ENCODE assay signal across 20 cellular contexts in the genomic region with DNA sequence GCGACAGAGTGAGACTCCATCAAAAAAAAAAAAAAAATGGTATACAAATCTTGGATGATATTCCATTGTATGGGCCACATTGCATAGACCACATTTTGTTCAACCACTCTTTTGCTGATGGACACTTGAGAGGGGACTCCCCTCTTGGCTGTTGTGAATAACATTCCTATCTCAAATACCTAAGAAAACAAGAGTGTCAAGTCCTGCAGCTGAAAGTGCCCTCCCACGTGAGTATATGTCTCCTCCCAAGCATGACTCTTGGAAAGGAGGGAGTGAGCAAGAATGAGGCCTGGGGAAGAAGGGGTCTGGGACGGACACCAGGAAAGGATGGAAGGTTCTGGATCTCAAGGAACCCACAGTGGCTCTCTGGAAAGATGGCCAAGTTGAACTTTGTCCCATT.
"Had no signal": no experiment of that assay in that cellular context is flagged by ENCODE, and none has a peak within 500 bp of the region (broad histone marks: within the 10 kb centered on the region; RNA-seq: fewer than 3 reads in every experiment).

No MANE protein-coding gene starts in this region.

- DNase-seq: activated CD4-positive, alpha-beta T cell treated with anti-CD3 and anti-CD28 coated beads, Interleukin-2, amount 50 U/mL, for 1 hour; activated CD8-positive, alpha-beta memory T cell treated with anti-CD3 and anti-CD28 coated beads, Interleukin-2, amount 50 U/mL, for 4 hours; activated naive CD4-positive, alpha-beta T cell treated with anti-CD3 and anti-CD28 coated beads for 36 hours; activated T-cell treated with anti-CD3 and anti-CD28 coated beads, Interleukin-2, amount 50 U/mL, for 4 hours; anterior cingulate cortex; brain microvascular endothelial cell; central memory CD4-positive, alpha-beta T cell; colonic mucosa; heart right ventricle; left ventricle myocardium superior; stimulated activated CD4-positive, alpha-beta T cell treated with anti-CD3 and anti-CD28 coated beads, Interleukin-4, amount 100 ng/mL, for 24 hours; T-cell; T1000; testis; upper lobe of left lung had no signal

- FAIRE-seq: frontal cortex had no signal

- H3K4me1 ChIP-seq: testis had no signal

- H3K9me3 ChIP-seq: colonic mucosa, heart right ventricle, right atrium auricular region, testis, upper lobe of left lung had no signal

- H3K27ac ChIP-seq: brain microvascular endothelial cell, colonic mucosa, heart right ventricle, right atrium auricular region, skin epidermis, testis, upper lobe of left lung had no signal

- H3K27ac Mint-ChIP-seq: activated naive CD4-positive, alpha-beta T cell treated with anti-CD3 and anti-CD28 coated beads for 36 hours; progenitor cell of endocrine pancreas; stimulated activated effector memory CD8-positive, alpha-beta T cell treated with anti-CD3 and anti-CD28 coated beads, Interleukin-12 subunit alpha, Interleukin-12 subunit beta, amount 100 ng/mL, for 72 hours; T-cell had no signal

- H3K9me3 Mint-ChIP-seq: activated naive CD4-positive, alpha-beta T cell treated with anti-CD3 and anti-CD28 coated beads for 36 hours; stimulated activated effector memory CD8-positive, alpha-beta T cell treated with anti-CD3 and anti-CD28 coated beads, Interleukin-12 subunit alpha, Interleukin-12 subunit beta, amount 100 ng/mL, for 72 hours; T-cell had no signal

- H3K4me3 ChIP-seq: colonic mucosa, heart right ventricle, right atrium auricular region, skin epidermis, testis, upper lobe of left lung had no signal

- H3K27me3 ChIP-seq: brain microvascular endothelial cell, colonic mucosa, heart right ventricle, right atrium auricular region, testis, upper lobe of left lung had no signal

- ATAC-seq: activated T-cell treated with anti-CD3 and anti-CD28 coated beads, Interleukin-2, amount 50 U/mL, for 4 hours; heart right ventricle; left ventricle myocardium superior; stimulated activated effector memory CD8-positive, alpha-beta T cell treated with anti-CD3 and anti-CD28 coated beads, Interleukin-12 subunit alpha, Interleukin-12 subunit beta, amount 100 ng/mL, for 72 hours; T-cell had no signal

- H3K36me3 ChIP-seq: brain microvascular endothelial cell, colonic mucosa, heart right ventricle, right atrium auricular region, upper lobe of left lung had no signal

- H3K4me3 Mint-ChIP-seq: activated naive CD4-positive, alpha-beta T cell treated with anti-CD3 and anti-CD28 coated beads for 36 hours; activated T-cell treated with anti-CD3 and anti-CD28 coated beads, Interleukin-2, amount 50 U/mL, for 4 hours; stimulated activated effector memory CD8-positive, alpha-beta T cell treated with anti-CD3 and anti-CD28 coated beads, Interleukin-12 subunit alpha, Interleukin-12 subunit beta, amount 100 ng/mL, for 72 hours; T-cell had no signal

- H3K4me1 Mint-ChIP-seq: stimulated activated effector memory CD8-positive, alpha-beta T cell treated with anti-CD3 and anti-CD28 coated beads, Interleukin-12 subunit alpha, Interleukin-12 subunit beta, amount 100 ng/mL, for 72 hours had no signal
